1 cellular context compared by ENCODE assay signal in the genomic region with DNA sequence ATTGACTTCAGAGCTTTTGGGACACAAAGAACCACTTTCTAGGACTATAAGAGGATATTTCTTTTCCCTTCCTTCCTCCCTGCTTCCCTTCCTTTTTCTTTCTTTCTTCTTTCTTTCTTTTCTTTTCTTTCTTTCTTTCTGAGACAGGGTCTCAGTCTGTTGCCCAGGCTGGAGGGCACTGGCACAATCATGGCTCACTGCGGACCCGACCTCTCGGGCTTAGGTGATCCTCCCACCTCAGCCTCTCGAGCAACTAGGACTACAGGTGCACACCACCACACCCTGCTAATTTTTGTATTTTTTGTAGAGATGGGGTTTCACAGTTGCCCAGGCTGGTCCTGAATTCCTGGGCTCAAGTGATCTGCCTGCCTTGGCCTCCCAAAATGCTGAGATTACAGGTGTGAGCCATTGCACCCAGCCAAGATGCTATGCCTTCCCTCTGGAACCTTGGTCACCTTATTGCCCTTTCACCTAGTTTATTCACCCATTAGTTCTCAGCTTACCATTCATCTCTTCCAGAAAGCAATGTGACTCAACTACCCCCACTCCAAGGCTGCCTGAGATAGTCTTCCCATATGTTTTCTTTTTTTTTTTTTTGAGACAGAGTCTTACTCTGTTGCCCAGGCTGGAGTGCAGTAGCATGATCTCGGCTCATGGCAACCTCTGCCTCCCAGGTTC.
TF ChIP-seq lines count a peak whose summit lies in the region.

No MANE protein-coding gene starts in this region.

TF ChIP-seq in GM23338, 12 proteins besides CTCF, POLR2A, EP300 and RAD21:
- no peak for TF ChIP-seq EZH2 (IDR thresholded peaks at IDR 0.05; ENCODE audit: low read depth, unreplicated experiment)
- TF ChIP-seq JUNB (IDR thresholded peaks at IDR 0.05; ENCODE audit: unreplicated experiment) = no peak
